Comparison of ENCODE assay signal across 25 cellular contexts in genomic region chr1:170959385-170959784, GRCh38. TPM values are rescaled to one million over a fixed set of nuclear protein-coding genes. Genes with fewer than 3 reads are reported as not detected.
DNase-seq lines count a peak whose midpoint lies in the region; ATAC-seq and TF ChIP-seq lines count a peak whose summit lies in the region.
"Had no signal": no experiment of that assay in that cellular context is flagged by ENCODE, and none has a peak within 500 bp of the region (broad histone marks: within the 10 kb centered on the region; RNA-seq: fewer than 3 reads in every experiment).

No MANE protein-coding gene starts in this region.

- no peak for ATAC-seq in PC-3
- ATAC-seq: psoas muscle; stimulated activated naive B cell treated with anti-CD40 and anti-IgM and Interleukin-4, amounts not matched to agents 10 μg/mL and 1 μg/mL and 100 μg/mL, for 72 hours; WTC11 had no signal

- no peak overlapping the region for H3K9ac ChIP-seq in PC-3 (ENCODE audit: low read length)
- H3K9ac ChIP-seq: neural progenitor cell had no signal

- TF ChIP-seq CTCF in PC-3 (conservative IDR thresholded peaks at IDR 0.05; ENCODE audit: low read depth, low read length), result no peak
- no peak for TF ChIP-seq CTCF in choroid plexus epithelial cell (conservative IDR thresholded peaks at IDR 0.05; ENCODE audit: low read depth, low read length)
- TF ChIP-seq CTCF in osteoblast (IDR thresholded peaks at IDR 0.05; ENCODE audit: extremely low read depth, low read depth, low read length), result no peak

- H3K4me1 ChIP-seq in PC-3 (ENCODE audit: insufficient read depth, low read length) (no peaks in the 10 kb centered on the region), osteoblast (ENCODE audit: insufficient read depth, low read length) (peaks cover 4% of the 10 kb centered on the region)
- H3K4me1 ChIP-seq: psoas muscle, vagina had no signal

- H4K20me1 ChIP-seq in PC-3 (ENCODE audit: low read length), result no peaks in the 10 kb centered on the region
- no peaks in the 10 kb centered on the region for H4K20me1 ChIP-seq in osteoblast (ENCODE audit: insufficient read depth, low read length)

- intact Hi-C loops in PC-3 (cut with micrococcal nuclease), result no loop called here

- H3K27me3 ChIP-seq in PC-3 (ENCODE audit: low read length) (peaks cover 17% of the 10 kb centered on the region), osteoblast (ENCODE audit: insufficient read depth, low read length) (no peaks in the 10 kb centered on the region)
- H3K27me3 ChIP-seq: neural progenitor cell, vagina had no signal

- no peaks in the 10 kb centered on the region for H3K79me2 ChIP-seq in PC-3 (ENCODE audit: low read length)
- H3K79me2 ChIP-seq in osteoblast (ENCODE audit: insufficient read depth, low read length), result no peaks in the 10 kb centered on the region

- H3K4me2 ChIP-seq in PC-3 (ENCODE audit: low read length) (no peak overlapping the region), osteoblast (ENCODE audit: insufficient read depth, low read length) (no peak overlapping the region)
- H3K4me2 ChIP-seq: neural progenitor cell, smooth muscle cell had no signal

- DNase-seq in ELR (ENCODE audit: low read depth), result peak; percentile 53
- DNase-seq in PC-3, result peak; percentile 35
- peak; percentile 8 for DNase-seq in choroid plexus epithelial cell (ENCODE audit: low read depth)
- peak; percentile 60 for DNase-seq in osteoblast (ENCODE audit: insufficient read length, low spot score, missing footprints)
- no peak for DNase-seq in NCI-H2029 (lab: John Stamatoyannopoulos, UW)
- no peak for DNase-seq in CD1c-positive myeloid dendritic cell (ENCODE audit: extremely low spot score)
- no peak for DNase-seq in NCI-H526 treated with DMSO at 0.1 percent for 48 hours (lab: John Stamatoyannopoulos, UW)
- DNase-seq: activated CD4-positive, alpha-beta T cell treated with anti-CD3 and anti-CD28 coated beads, Interleukin-2, amount 50 U/mL, for 48 hours; activated effector memory CD4-positive, alpha-beta T cell treated with anti-CD3 and anti-CD28 coated beads, Interleukin-2, amount 50 U/mL, for 16 hours; dermis blood vessel endothelial cell; DMS79 treated with DMSO at 0.1 percent for 48 hours; hippocampal formation; psoas muscle; stimulated activated naive B cell treated with anti-CD40 and anti-IgM and Interleukin-4, amounts not matched to agents 10 μg/mL and 1 μg/mL and 100 μg/mL, for 72 hours; T-helper 9 cell had no signal

- H3K9me3 ChIP-seq in PC-3 (ENCODE audit: low read length) (no peaks in the 10 kb centered on the region), osteoblast (ENCODE audit: low read depth, low read length) (no peaks in the 10 kb centered on the region)
- H3K9me3 ChIP-seq: psoas muscle, thoracic aorta, vagina had no signal

- BruUV-seq in PC-3 (replicated peaks; lab: Mats Ljungman, UMichigan), result no TSS peak

- CTCF ChIA-PET in PC-3 (lab: Charles Lee), result no interaction called here

- H2AFZ ChIP-seq in PC-3 (ENCODE audit: low read length), result no peak overlapping the region
- no peak overlapping the region for H2AFZ ChIP-seq in osteoblast (ENCODE audit: low read length)
- H2AFZ ChIP-seq: neural progenitor cell had no signal

- H3K9me2 ChIP-seq in PC-3 (replicated peaks; ENCODE audit: low read length), result no peaks in the 10 kb centered on the region

- POLR2A ChIA-PET in PC-3 (lab: Charles Lee; ENCODE audit: unreplicated experiment), result no interaction called here

- H3K36me3 ChIP-seq in PC-3 (ENCODE audit: low read depth, low read length), result no peaks in the 10 kb centered on the region
- no peaks in the 10 kb centered on the region for H3K36me3 ChIP-seq in osteoblast (ENCODE audit: insufficient read depth, low read length)
- H3K36me3 ChIP-seq: neural progenitor cell, thoracic aorta, vagina had no signal

- H3K4me3 ChIP-seq in PC-3 (ENCODE audit: low read length) (no peak overlapping the region), choroid plexus epithelial cell (ENCODE audit: low read depth, low read length) (no peak overlapping the region), osteoblast (ENCODE audit: insufficient read depth, low read length) (no peak overlapping the region)
- H3K4me3 ChIP-seq: neural progenitor cell, psoas muscle, smooth muscle cell, thoracic aorta, vagina had no signal

- no peaks in the 10 kb centered on the region for H3F3A ChIP-seq in PC-3 (ENCODE audit: low read length, unreplicated experiment)

- H3K27ac ChIP-seq in PC-3 (ENCODE audit: low read length) (no peak overlapping the region), osteoblast (ENCODE audit: low read depth, low read length) (no peak overlapping the region)
- H3K27ac ChIP-seq: neural progenitor cell, psoas muscle, thoracic aorta, vagina had no signal

RNA-seq across cellular contexts. Expression of gene MROH9, which starts 24.1 kb away (rescaled TPM):
- total RNA-seq in PC-3 (2014; rRNA removed) (not detected in 2 replicates), osteoblast (under 0.01 and 0.88 TPM in 2 replicates)
- total RNA-seq: cardiac septum, dermis blood vessel endothelial cell, H4, lower leg skin, NCI-H460, psoas muscle, RPMI7951, smooth muscle cell, thoracic aorta, vagina, WTC11 had no signal

Comparison
In these comparisons a context has a peak if more than half of its experiments do, and no peak if none do; other contexts are left out.
1. DNase-seq: peak in ELR (single experiment), PC-3 (single experiment), choroid plexus epithelial cell (single experiment) and osteoblast (single experiment); none in NCI-H2029 (single experiment), CD1c-positive myeloid dendritic cell (single experiment) and NCI-H526 treated with DMSO at 0.1 percent for 48 hours (single experiment).